In genomic region chr22:41576877-41577276, GRCh38 we compare ENCODE assay signal across 1 cellular context.
TF ChIP-seq lines count a peak whose summit lies in the region.

No MANE protein-coding gene starts in this region.

TF ChIP-seq in HepG2, 621 proteins besides CTCF, POLR2A, EP300 and RAD21 (continued from another document and continues in another):
- TF ChIP-seq IRF1 (CRISPR knock-in tag; IDR thresholded peaks at IDR 0.05; ENCODE audit: low read depth) (no peak), MATR3 (CRISPR knock-in tag; IDR thresholded peaks at IDR 0.05) (no peak), MEIS1 (CRISPR knock-in tag; IDR thresholded peaks at IDR 0.05; ENCODE audit: borderline replicate concordance) (no peak), NRL (CRISPR knock-in tag; IDR thresholded peaks at IDR 0.05; ENCODE audit: borderline replicate concordance) (no peak), ZNF276 (CRISPR knock-in tag; IDR thresholded peaks at IDR 0.05; ENCODE audit: low read depth) (no peak), THRA (CRISPR knock-in tag; IDR thresholded peaks at IDR 0.05; ENCODE audit: borderline replicate concordance) (no peak), NPAS2 (CRISPR knock-in tag; IDR thresholded peaks at IDR 0.05; ENCODE audit: borderline replicate concordance) (no peak), MED13 (CRISPR knock-in tag; IDR thresholded peaks at IDR 0.05) (no peak), ZBTB21 (CRISPR knock-in tag; IDR thresholded peaks at IDR 0.05) (no peak), GLI4 (CRISPR knock-in tag; IDR thresholded peaks at IDR 0.05; ENCODE audit: borderline replicate concordance) (no peak), CSRNP1 (CRISPR knock-in tag; IDR thresholded peaks at IDR 0.05) (no peak), ZNF34 (CRISPR knock-in tag; IDR thresholded peaks at IDR 0.05; ENCODE audit: borderline replicate concordance) (no peak), ZNF224 (CRISPR knock-in tag; IDR thresholded peaks at IDR 0.05) (no peak), CC2D1A (CRISPR knock-in tag; IDR thresholded peaks at IDR 0.05) (no peak), AGO2 (optimal IDR thresholded peaks at IDR 0.05; ENCODE audit: low read depth, low read length) (no peak), HNRNPL (IDR thresholded peaks at IDR 0.05; ENCODE audit: low read depth, low read length) (no peak), DZIP1 (CRISPR knock-in tag; IDR thresholded peaks at IDR 0.05) (no peak), MTF1 (CRISPR knock-in tag; IDR thresholded peaks at IDR 0.05) (no peak), MBNL3 (CRISPR knock-in tag; conservative IDR thresholded peaks at IDR 0.05) (no peak), SAP130 (CRISPR knock-in tag; IDR thresholded peaks at IDR 0.05; ENCODE audit: low read depth) (peak; percentile 72), ARID2 (CRISPR knock-in tag; IDR thresholded peaks at IDR 0.05; ENCODE audit: borderline replicate concordance) (no peak), IKZF5 (CRISPR knock-in tag; IDR thresholded peaks at IDR 0.05) (peak; percentile 60; the same call in 1 of the 2 replicates), TCF7L2 (IDR thresholded peaks at IDR 0.05; ENCODE audit: low read depth, low read length) (no peak), SNAPC4 (CRISPR knock-in tag; IDR thresholded peaks at IDR 0.05) (no peak), JUN (CRISPR knock-in tag; IDR thresholded peaks at IDR 0.05) (no peak), RXRA (CRISPR knock-in tag; IDR thresholded peaks at IDR 0.05) (no peak), SALL2 (CRISPR knock-in tag; IDR thresholded peaks at IDR 0.05) (peak; percentile 64; the same call in 1 of the 2 replicates), ZIK1 (CRISPR knock-in tag; IDR thresholded peaks at IDR 0.05; ENCODE audit: borderline replicate concordance, low read depth) (no peak), MXD3 (CRISPR knock-in tag; IDR thresholded peaks at IDR 0.05) (0 out of 2 replicates have a peak, but pooled peaks have one; percentile 43), ZNF431 (CRISPR knock-in tag; IDR thresholded peaks at IDR 0.05; ENCODE audit: borderline replicate concordance, low read depth) (no peak), ZNF407 (CRISPR knock-in tag; IDR thresholded peaks at IDR 0.05; ENCODE audit: not compliant biosample characterization) (no peak), SETDB1 (CRISPR knock-in tag; IDR thresholded peaks at IDR 0.05; ENCODE audit: borderline replicate concordance) (no peak), ZNF329 (CRISPR knock-in tag; IDR thresholded peaks at IDR 0.05; ENCODE audit: low read depth) (no peak)
